ENCODE assay signal across 15 cellular contexts in genomic region chr18:48140738-48141137, GRCh38.
DNase-seq lines count a peak whose midpoint lies in the region; ATAC-seq and TF ChIP-seq lines count a peak whose summit lies in the region.
"Had no signal": no experiment of that assay in that cellular context is flagged by ENCODE, and none has a peak within 500 bp of the region (broad histone marks: within the 10 kb centered on the region; RNA-seq: fewer than 3 reads in every experiment).

No MANE protein-coding gene starts in this region.

- H3K27me3 ChIP-seq in lung (ENCODE audit: control insufficient read depth, insufficient read depth) (no peaks in the 10 kb centered on the region), upper lobe of left lung (peaks cover 0 to 6% (median 1%) of the 10 kb centered on the region in 4 donors)

- CTCF ChIA-PET in RWPE1 (lab: Yijun Ruan, JAX) = no interaction called here

- H3K9me3 ChIP-seq in lung (ENCODE audit: control insufficient read depth in 2 of 2, insufficient read depth in 1 of 2, low read length in 1 of 2) = no peaks in the 10 kb centered on the region
- no peaks in the 10 kb centered on the region for H3K9me3 ChIP-seq in upper lobe of left lung
- H3K9me3 ChIP-seq: A549 had no signal

- no peak overlapping the region for H3K4me3 ChIP-seq in lung
- H3K4me3 ChIP-seq in upper lobe of left lung = no peak overlapping the region
- H3K4me3 ChIP-seq: A549 had no signal

- no peak for TF ChIP-seq POLR2A in upper lobe of left lung (IDR thresholded peaks at IDR 0.05)

- TF ChIP-seq CTCF in RWPE1 (conservative IDR thresholded peaks at IDR 0.05; ENCODE audit: low read depth) = no peak
- TF ChIP-seq CTCF in lung (IDR thresholded peaks at IDR 0.05; ENCODE audit: control extremely low read depth, extremely low read depth) = no peak
- no peak for TF ChIP-seq CTCF in upper lobe of left lung (IDR thresholded peaks at IDR 0.05)

- H3K27ac ChIP-seq in RWPE1 (peak overlapping the region; percentile 92), lung (ENCODE audit: low read depth in 1 of 2, low read length in 1 of 2) (no peak overlapping the region), upper lobe of left lung (peak overlapping the region in 3 of 4 donors; percentile 24 to 70 (median 53))
- H3K27ac ChIP-seq: A549 had no signal

- no peak for TF ChIP-seq EP300 in upper lobe of left lung (IDR thresholded peaks at IDR 0.05)

- H3K36me3 ChIP-seq in lung (ENCODE audit: control insufficient read depth in 2 of 2, insufficient read depth in 2 of 2, low read length in 2 of 2) (no peaks in the 10 kb centered on the region), upper lobe of left lung (no peaks in the 10 kb centered on the region)

- DNase-seq in Right ventricle myocardium inferior (ENCODE audit: missing footprints) (no peak), cardiac septum (ENCODE audit: low spot score) (no peak), RWPE1 (ENCODE audit: low spot score) (no peak), lung (ENCODE audit: low spot score) (peak; percentile 60), upper lobe of left lung (peak in 1 of 2 donors; percentile 69), SIG-M5 (lab: John Stamatoyannopoulos, UW) (no peak)
- no peak for DNase-seq in stimulated activated naive CD8-positive, alpha-beta T cell treated with anti-CD3 and anti-CD28 coated beads, Interleukin-15, Interleukin-2, amounts not matched to agents 100 U/mL and 50 U/mL, for 24 hours
- DNase-seq: HCEC 1CT, Karpas-422, NCI-H1105 treated with DMSO at 0.1 percent for 48 hours, NCI-H226, NCI-H526 treated with DMSO at 0.1 percent for 48 hours, PC-3 had no signal

- POLR2A ChIA-PET in RWPE1 (lab: Yijun Ruan, JAX; ENCODE audit: low non-redundant PET) = no interaction called here

- ATAC-seq in Right ventricle myocardium inferior (peak; percentile 33), lung (ENCODE audit: insufficient read depth, low FRiP score) (peak; percentile 31), upper lobe of left lung (ENCODE audit: low FRiP score in 2 of 2) (peak in 1 of 2 donors; percentile 39), HG03039 (IDR thresholded peaks at IDR 0.05; ENCODE audit: unreplicated experiment) (no peak)
- no peak for ATAC-seq in stimulated activated naive CD8-positive, alpha-beta T cell treated with anti-CD3 and anti-CD28 coated beads, Interleukin-15, Interleukin-2, amounts not matched to agents 100 U/mL and 50 U/mL, for 24 hours
- ATAC-seq: A549, PC-3 had no signal

- intact Hi-C loops in Right ventricle myocardium inferior (cut with DNase I) (no loop called here), cardiac septum (cut with DNase I) (no loop called here)

- H3K4me1 ChIP-seq in lung (ENCODE audit: control insufficient read depth in 2 of 2, insufficient read depth in 2 of 2, low read length in 2 of 2) (peaks cover 3 to 19% of the 10 kb centered on the region in 2 donors), upper lobe of left lung (peaks cover 13 to 51% (median 46%) of the 10 kb centered on the region in 4 donors)

- 82 to 89% methylated on average over 10 of the region's 10 CpGs for WGBS in lung, 2 donors
- WGBS in upper lobe of left lung, 2 donors = 74 to 81% methylated on average over 10 of the region's 10 CpGs

Comparison
In these comparisons a context has a peak if more than half of its experiments do, and no peak if none do; other contexts are left out.
1. ATAC-seq: peak in Right ventricle myocardium inferior (single experiment) and lung (single experiment); none in HG03039 (single experiment) and stimulated activated naive CD8-positive, alpha-beta T cell treated with anti-CD3 and anti-CD28 coated beads, Interleukin-15, Interleukin-2, amounts not matched to agents 100 U/mL and 50 U/mL, for 24 hours (single experiment).
2. H3K27ac ChIP-seq: peak in RWPE1 (single experiment) and upper lobe of left lung (3 of 4); none in lung (0 of 2).